In the genomic region with DNA sequence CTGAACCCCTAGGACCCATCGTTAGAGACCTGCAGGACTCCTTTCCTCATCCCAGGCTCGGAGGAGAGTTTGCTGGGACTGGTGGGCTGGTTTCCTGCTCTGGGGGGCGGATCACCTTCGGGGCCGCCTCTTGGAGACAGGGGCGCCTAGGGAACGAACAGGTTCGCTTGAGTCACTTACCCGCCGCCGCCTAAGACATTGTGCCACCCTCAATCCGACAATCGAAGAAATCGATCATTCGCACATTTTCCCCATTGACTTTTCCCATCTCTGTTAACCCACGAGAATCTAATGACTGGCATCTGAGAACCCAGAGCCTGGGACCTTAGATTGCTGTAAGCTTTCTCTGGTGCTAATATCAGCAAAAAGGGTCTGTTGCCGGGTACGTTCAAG, we compare ENCODE assay signal across 8 cellular contexts. TPM values are rescaled to one million over a fixed set of nuclear protein-coding genes. Genes with fewer than 3 reads are reported as not detected.
DNase-seq lines count a peak whose midpoint lies in the region; ATAC-seq, FAIRE-seq and TF ChIP-seq lines count a peak whose summit lies in the region.

No MANE protein-coding gene starts in this region.

- H3K9ac ChIP-seq in GM12878 (ENCODE audit: control insufficient read depth, insufficient read depth, low read length) = peak overlapping the region; percentile 98
- H3K9ac ChIP-seq in mesendoderm (ENCODE audit: low read length) = peak overlapping the region; percentile 78

- H3K4me1 ChIP-seq in GM12878 (ENCODE audit: control insufficient read depth, insufficient read depth, low read length) = peaks cover 11% of the 10 kb centered on the region
- peaks cover 5% of the 10 kb centered on the region for H3K4me1 ChIP-seq in mesendoderm (ENCODE audit: control insufficient read depth, low read depth, low read length)
- H3K4me1 ChIP-seq in vagina = peaks cover 67% of the 10 kb centered on the region

- intact Hi-C loops in GM12878 (cut with micrococcal nuclease; ENCODE audit: unreplicated experiment) (loop anchor here (1.0 to 10.0 kb wide), 2 partner anchors 61 to 216 kb away; partner anchors contain the start of gene SUSD6), vagina (cut with DNase I) (no loop called here), posterior vena cava (cut with DNase I) (no loop called here)

- H3K56ac ChIP-seq in mesendoderm (ENCODE audit: low read length) = peak overlapping the region; percentile 91

- no peak overlapping the region for H3K23ac ChIP-seq in mesendoderm (ENCODE audit: low read length)

- peaks cover 91% of the 10 kb centered on the region for H3K79me2 ChIP-seq in GM12878 (ENCODE audit: control insufficient read depth, insufficient read depth, low read length)
- peaks cover 53% of the 10 kb centered on the region for H3K79me2 ChIP-seq in mesendoderm (ENCODE audit: control insufficient read depth, insufficient read depth, low read length)

- 3% methylated on average over 18 of the region's 18 CpGs for WGBS in GM12878 (ENCODE audit: insufficient coverage, insufficient replicate concordance, low lambda C conversion rate, missing lambda C conversion rate)
- WGBS in mesendoderm (ENCODE audit: extremely low coverage, insufficient coverage, low lambda C conversion rate) = no CpG with 5 or more reads among the region's 18 CpGs

- peaks cover 0 to 16% of the 10 kb centered on the region in 2 experiments; a peak in 1 of 4 replicates for H3K36me3 ChIP-seq in GM12878 (ENCODE audit: control insufficient read depth in 2 of 2, insufficient read depth in 2 of 2, low read length in 1 of 2)
- no peaks in the 10 kb centered on the region for H3K36me3 ChIP-seq in mesendoderm (ENCODE audit: control insufficient read depth, insufficient read depth, low read length)
- peaks cover 0 to 26% of the 10 kb centered on the region in 2 donors for H3K36me3 ChIP-seq in vagina

- H3K4me2 ChIP-seq in GM12878 (ENCODE audit: control insufficient read depth, insufficient read depth) (peak overlapping the region; percentile 96), mesendoderm (ENCODE audit: low read length) (peak overlapping the region; percentile 85)

- peak; percentile 41 for DNase-seq in DMS53 (lab: John Stamatoyannopoulos, UW)
- DNase-seq in DMS53 treated with DMSO at 0.1 percent for 48 hours (lab: John Stamatoyannopoulos, UW; ENCODE audit: unreplicated experiment) = no peak
- DNase-seq in GM12878 (ENCODE audit: low read depth, low spot score) = no peak
- DNase-seq in mesendoderm = no peak
- DNase-seq in vagina (ENCODE audit: extremely low spot score in 2 of 2) = no peak
- DNase-seq in RPMI8226 = no peak
- DNase-seq in posterior vena cava (ENCODE audit: low spot score) = no peak

- H2AK5ac ChIP-seq in mesendoderm (ENCODE audit: low read length) = no peak overlapping the region

- ATAC-seq in HG03460 (IDR thresholded peaks at IDR 0.05; ENCODE audit: unreplicated experiment) (peak; percentile 6), GM12878 (peak; percentile 32)

- H3K18ac ChIP-seq in mesendoderm (ENCODE audit: low read length) = no peak overlapping the region

- H3K79me1 ChIP-seq in mesendoderm (ENCODE audit: low read length) = peaks cover 14% of the 10 kb centered on the region

- FAIRE-seq in GM12878 (lab: Jason Lieb, UNC) = no peak

- H4K20me1 ChIP-seq in GM12878 (ENCODE audit: control insufficient read depth, insufficient read depth) = no peaks in the 10 kb centered on the region

- no peak for TF ChIP-seq EP300 in GM12878 (IDR thresholded peaks at IDR 0.05; ENCODE audit: borderline replicate concordance in 1 of 2, control insufficient read depth in 1 of 2, low read depth in 2 of 2, low read length in 2 of 2)

- CTCF ChIA-PET in GM12878 (lab: Yijun Ruan, JAX) = interaction anchor here (1.1 to 2.9 kb wide), 5 partner anchors 11 to 156 kb away, joined by 4 to 11 read pairs (median 4); no protein-coding TSS in a partner anchor

- SMC1A ChIA-PET in GM12878 (lab: Charles Lee; ENCODE audit: uncharacterized antibody, unreplicated experiment) = interaction anchor here (0.7 to 4.4 kb wide), 10 partner anchors 12 to 368 kb away, joined by 3 to 24 read pairs (median 12); partner anchors contain the start of gene SRSF5

- H4K8ac ChIP-seq in mesendoderm (ENCODE audit: low read depth, low read length) = peak overlapping the region; percentile 81

- H2AFZ ChIP-seq in GM12878 (ENCODE audit: control insufficient read depth, low read depth, low read length) = peak overlapping the region; percentile 98

- TSS peak; percentile 74 for BruUV-seq in GM12878 (replicated peaks; lab: Mats Ljungman, UMichigan)

- H2BK120ac ChIP-seq in mesendoderm (ENCODE audit: low read depth, low read length) = no peak overlapping the region

- H3K27me3 ChIP-seq in GM12878 (replicated peaks in 1 of 2; ENCODE audit: control insufficient read depth in 2 of 2, insufficient read depth in 2 of 2, low read length in 1 of 2) (no peaks in the 10 kb centered on the region), mesendoderm (ENCODE audit: insufficient read depth, low read length, poor library complexity) (no peaks in the 10 kb centered on the region), vagina (no peaks in the 10 kb centered on the region)

- H3K27ac ChIP-seq in GM12878 (ENCODE audit: control insufficient read depth, insufficient read depth) (peak overlapping the region; percentile 90), mesendoderm (ENCODE audit: low read depth, low read length) (peak overlapping the region; percentile 55), vagina (peak overlapping the region; percentile 88)

- TF ChIP-seq POLR2A in GM12878 (IDR thresholded peaks at IDR 0.05; ENCODE audit: low read depth, low read length) (no peak), vagina (IDR thresholded peaks at IDR 0.05) (no peak)

- TF ChIP-seq RAD21 in GM12878 (IDR thresholded peaks at IDR 0.05; ENCODE audit: insufficient read depth, low read depth, low read length) = no peak

- POLR2A ChIA-PET in GM12878 (lab: Charles Lee) = interaction anchor here (1.6 to 7.1 kb wide), 5 partner anchors 15 to 61 kb away, joined by 4 to 100 read pairs (median 16); no protein-coding TSS in a partner anchor

- peak overlapping the region; percentile 5 for H2BK5ac ChIP-seq in mesendoderm (ENCODE audit: low read length)

- RAD21 ChIA-PET in GM12878 (lab: Charles Lee; ENCODE audit: unreplicated experiment) = interaction anchor here (0.8 to 11.7 kb wide), 9 partner anchors 11 to 83 kb away, joined by 3 to 143 read pairs (median 7); no protein-coding TSS in a partner anchor

- in situ Hi-C loops in GM12878 (cut with MboI) = no loop called here

- H4K5ac ChIP-seq in mesendoderm (ENCODE audit: low read length) = no peak overlapping the region

- peak overlapping the region; percentile 98 for H3K4me3 ChIP-seq in GM12878
- peak overlapping the region; percentile 75 for H3K4me3 ChIP-seq in mesendoderm (ENCODE audit: low read length)
- H3K4me3 ChIP-seq in vagina = peak overlapping the region; percentile 91 to 94

- H2BK15ac ChIP-seq in mesendoderm (replicated peaks; ENCODE audit: low read depth) = no peak overlapping the region

- TF ChIP-seq CTCF in GM12878 (IDR thresholded peaks at IDR 0.05 in 2 of 3, conservative IDR thresholded peaks at IDR 0.05 in 1 of 3; ENCODE audit: control insufficient read depth in 2 of 3, extremely low read depth in 1 of 3, insufficient read depth in 1 of 3, low read depth in 3 of 3, low read length in 3 of 3) = no peak
- no peak for TF ChIP-seq CTCF in vagina (IDR thresholded peaks at IDR 0.05)

- H3K9me3 ChIP-seq in GM12878 (replicated peaks; ENCODE audit: control insufficient read depth, insufficient read depth, low read length) = no peaks in the 10 kb centered on the region; the same call in 1 of the 3 replicates
- no peaks in the 10 kb centered on the region for H3K9me3 ChIP-seq in vagina

- peak overlapping the region; percentile 92 for H3K4ac ChIP-seq in mesendoderm (ENCODE audit: low read depth, low read length)

RNA-seq across cellular contexts. Expression of gene SLC39A9, which starts 0.3 kb away (rescaled TPM):
- total RNA-seq in GM12878 (2013; cell fraction: nucleolus; rRNA removed) = 143 and 144 TPM in 2 replicates
- total RNA-seq in GM12878 (2014; rRNA removed) = 66.3 and 76.5 TPM in 2 replicates
- 65.4 and 69.1 TPM in 2 replicates for total RNA-seq in GM12878 (2014; rRNA removed; fragmentation: Illumina TruSeq; extraction: Trizol)
- total RNA-seq in GM12878 (2021) = 55.8 and 58.7 TPM in 2 replicates
- polyA plus RNA-seq in GM12878 (2011; ENCODE audit: low read depth) = 33.5 TPM
- polyA plus RNA-seq in GM12878 (2011; rRNA removed) = 109 and 121 TPM in 2 replicates
- 76.2 and 79.0 TPM in 2 replicates for polyA plus RNA-seq in GM12878 (2011; cell fraction: cytosol; rRNA removed)
- polyA plus RNA-seq in GM12878 (2011; cell fraction: nucleus; rRNA removed) = 58.8 and 86.5 TPM in 2 replicates
- 33.8 and 41.8 TPM in 2 replicates for polyA plus RNA-seq in GM12878 (2012)
- 50.2 and 58.3 TPM in 2 replicates for polyA plus RNA-seq in GM12878 (2014; fragmentation: Illumina TruSeq; extraction: Trizol)
- polyA plus RNA-seq in GM12878 (2014; fragmentation: Nextera tagmentation; extraction: Ambion mirVana) = 10 to 100 TPM; 19.9 to 29.5 TPM
- polyA plus RNA-seq in GM12878 (2014; rRNA removed) = 35.1 and 40.9 TPM in 2 replicates
- 10 to 100 TPM; 40.8 to 43.7 TPM for polyA plus RNA-seq in GM12878 (2016; fragmentation: Nextera tagmentation; extraction: Ambion mirVana)
- 237 and 247 TPM in 2 replicates for polyA minus RNA-seq in GM12878 (2011; rRNA and poly(A)+ RNA removed)
- polyA minus RNA-seq in GM12878 (2011; cell fraction: cytosol; rRNA and poly(A)+ RNA removed) = 43.0 and 56.1 TPM in 2 replicates
- polyA minus RNA-seq in GM12878 (2011; cell fraction: nucleus; rRNA and poly(A)+ RNA removed) = 41.6 and 49.9 TPM in 2 replicates
- 19.9 TPM for polyA plus RNA-seq in mesendoderm (2013, experiment 1 of 2)
- 19.1 TPM for polyA plus RNA-seq in mesendoderm (2013, experiment 2 of 2)
- total RNA-seq in vagina = 46.7 TPM
- 10 to 100 TPM; 37.9 to 43.4 TPM for total RNA-seq in posterior vena cava

RNA-seq across cellular contexts. Expression of gene ERH, which starts 0.7 kb away (rescaled TPM):
- total RNA-seq in GM12878 (2013; cell fraction: nucleolus; rRNA removed) = 77.0 and 96.5 TPM in 2 replicates
- total RNA-seq in GM12878 (2014; rRNA removed) (236 and 275 TPM in 2 replicates), GM12878 (2014; rRNA removed; fragmentation: Illumina TruSeq; extraction: Trizol) (440 and 441 TPM in 2 replicates), GM12878 (2021) (375 and 388 TPM in 2 replicates), vagina (77.8 TPM), posterior vena cava (100 to 1,000 TPM; 126 to 132 TPM)
- 97.7 TPM for polyA plus RNA-seq in GM12878 (2011; ENCODE audit: low read depth)
- polyA plus RNA-seq in GM12878 (2011; rRNA removed) (491 and 785 TPM in 2 replicates), GM12878 (2014; fragmentation: Illumina TruSeq; extraction: Trizol) (390 and 413 TPM in 2 replicates), GM12878 (2014; fragmentation: Nextera tagmentation; extraction: Ambion mirVana) (100 to 1,000 TPM; 538 to 852 TPM), GM12878 (2014; rRNA removed) (269 and 302 TPM in 2 replicates), GM12878 (2016; fragmentation: Nextera tagmentation; extraction: Ambion mirVana) (100 to 1,000 TPM; 255 to 334 TPM)
- 225 and 239 TPM in 2 replicates for polyA plus RNA-seq in GM12878 (2011; cell fraction: cytosol; rRNA removed)
- polyA plus RNA-seq in GM12878 (2011; cell fraction: nucleus; rRNA removed) = 76.8 and 103 TPM in 2 replicates
- 230 and 359 TPM in 2 replicates for polyA plus RNA-seq in GM12878 (2012)
- 120 and 155 TPM in 2 replicates for polyA minus RNA-seq in GM12878 (2011; rRNA and poly(A)+ RNA removed)
- 134 and 182 TPM in 2 replicates for polyA minus RNA-seq in GM12878 (2011; cell fraction: cytosol; rRNA and poly(A)+ RNA removed)
- polyA minus RNA-seq in GM12878 (2011; cell fraction: nucleus; rRNA and poly(A)+ RNA removed) = 48.6 and 71.8 TPM in 2 replicates
- polyA plus RNA-seq in mesendoderm (2013, experiment 1 of 2) = 380 TPM
- 374 TPM for polyA plus RNA-seq in mesendoderm (2013, experiment 2 of 2)
